ENCODE assay signal across 10 cellular contexts in the genomic region with DNA sequence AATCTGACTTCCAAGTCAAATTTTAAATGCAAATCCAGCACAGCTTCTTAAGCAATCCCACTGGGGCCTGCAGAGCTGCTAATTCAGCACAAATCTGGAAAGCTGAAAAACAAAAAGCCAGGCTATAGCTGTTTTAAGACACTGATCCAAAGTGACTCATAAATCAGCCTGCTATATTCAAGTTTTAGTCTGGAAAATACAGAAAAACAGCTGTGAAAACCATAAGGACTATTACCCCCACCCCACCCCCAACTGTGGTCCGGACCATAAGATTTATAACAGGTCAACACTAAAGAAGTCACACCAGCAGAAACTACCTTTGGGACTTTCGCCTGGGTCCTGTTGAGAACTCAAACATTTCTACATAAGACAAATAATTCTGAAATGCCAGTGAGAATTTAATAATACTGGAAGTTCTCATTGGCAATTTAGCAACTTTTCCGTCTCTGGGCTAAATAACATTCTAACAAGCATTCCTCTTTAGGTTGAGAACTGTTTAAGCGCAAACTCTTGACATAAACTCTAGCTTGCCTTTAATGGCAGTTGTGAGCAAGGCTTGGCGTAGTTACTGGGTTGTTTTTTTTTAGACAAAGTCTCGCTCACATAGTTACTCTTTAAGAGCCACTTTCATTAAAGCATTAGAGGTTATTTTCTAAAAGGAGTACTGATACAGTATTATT. TPM values are rescaled to one million over a fixed set of nuclear protein-coding genes. Genes with fewer than 3 reads are reported as not detected.
A peak's percentile ranks its signal among the peaks of the same experiment; 100 is the strongest.
DNase-seq lines count a peak whose midpoint lies in the region; ATAC-seq and TF ChIP-seq lines count a peak whose summit lies in the region.
"Had no signal": no experiment of that assay in that cellular context is flagged by ENCODE, and none has a peak within 500 bp of the region (broad histone marks: within the 10 kb centered on the region; RNA-seq: fewer than 3 reads in every experiment).

No MANE protein-coding gene starts in this region.

- peaks cover 49% of the 10 kb centered on the region for H3K4me1 Mint-ChIP-seq in mesothelial cell of epicardium

- H3K9me3 Mint-ChIP-seq in mesothelial cell of epicardium, result no peaks in the 10 kb centered on the region

- H3K9ac ChIP-seq in duodenal mucosa (ENCODE audit: low read depth in 1 of 2, low read length in 2 of 2), result peak overlapping the region; percentile 56 to 70

- no peaks in the 10 kb centered on the region for H3K27me3 ChIP-seq in duodenal mucosa (ENCODE audit: control insufficient read depth in 1 of 2, insufficient read depth in 2 of 2, low read length in 2 of 2)
- H3K27me3 ChIP-seq in upper lobe of right lung, result no peaks in the 10 kb centered on the region

- H3K4me3 ChIP-seq in duodenal mucosa (ENCODE audit: low read depth in 1 of 2, low read length in 2 of 2), result peak overlapping the region; percentile 81 to 92
- H3K4me3 ChIP-seq in upper lobe of right lung, result peak overlapping the region; percentile 63

- H3K36me3 ChIP-seq in duodenal mucosa (ENCODE audit: control insufficient read depth in 1 of 2, insufficient read depth in 2 of 2, low read length in 2 of 2) (peaks cover 3 to 6% of the 10 kb centered on the region in 2 donors), upper lobe of right lung (peaks cover 14% of the 10 kb centered on the region)

- no peaks in the 10 kb centered on the region for H3K9me3 ChIP-seq in duodenal mucosa (ENCODE audit: control insufficient read depth in 1 of 2, low read length in 2 of 2)
- no peaks in the 10 kb centered on the region for H3K9me3 ChIP-seq in upper lobe of right lung

- H3K27ac ChIP-seq in duodenal mucosa (ENCODE audit: low read depth, low read length), result peak overlapping the region; percentile 46
- H3K27ac ChIP-seq in upper lobe of right lung, result peak overlapping the region; percentile 92

- peak; percentile 18 for DNase-seq in NCI-H510A treated with DMSO at 0.1 percent for 48 hours (lab: John Stamatoyannopoulos, UW)
- DNase-seq in NCI-H510A (lab: John Stamatoyannopoulos, UW), result no peak
- DNase-seq in mesothelial cell of epicardium (ENCODE audit: low spot score in 2 of 2, unreplicated experiment in 2 of 2), result no peak
- no peak for DNase-seq in upper lobe of right lung
- DNase-seq in cerebellum (ENCODE audit: low spot score), result no peak
- DNase-seq in T-helper 2 cell, result no peak
- DNase-seq in amygdala (lab: John Stamatoyannopoulos, UW), result no peak
- DNase-seq: activated CD4-positive, alpha-beta T cell treated with anti-CD3 and anti-CD28 coated beads for 4 hours had no signal

- ATAC-seq in upper lobe of right lung, result no peak

- H3K4me1 ChIP-seq in duodenal mucosa (ENCODE audit: control insufficient read depth in 1 of 2, insufficient read depth in 2 of 2, low read length in 2 of 2) (peaks cover 3 to 21% of the 10 kb centered on the region in 2 donors), upper lobe of right lung (no peaks in the 10 kb centered on the region)

- peak overlapping the region; percentile 43 for H3K27ac Mint-ChIP-seq in mesothelial cell of epicardium
- H3K27ac Mint-ChIP-seq: B cell had no signal

- intact Hi-C loops in upper lobe of right lung (cut with DNase I), result no loop called here

- peaks cover 13% of the 10 kb centered on the region for H3K36me3 Mint-ChIP-seq in mesothelial cell of epicardium

- H3K27me3 Mint-ChIP-seq in mesothelial cell of epicardium (ENCODE audit: low read depth), result no peaks in the 10 kb centered on the region

- peak overlapping the region; percentile 94 for H3K4me3 Mint-ChIP-seq in mesothelial cell of epicardium
- H3K4me3 Mint-ChIP-seq: B cell had no signal

- no peak for TF ChIP-seq CTCF in mesothelial cell of epicardium (IDR thresholded peaks at IDR 0.05; ENCODE audit: unreplicated experiment)
- TF ChIP-seq CTCF in upper lobe of right lung (IDR thresholded peaks at IDR 0.05), result no peak

RNA-seq across cellular contexts. Expression of a gene that starts 3.3 kb away (rescaled TPM):
- total RNA-seq in mesothelial cell of epicardium (16.2 to 22.3 TPM (median 20.3 TPM) in 3 replicates), upper lobe of right lung (40.5 TPM), cerebellum (48.6 TPM)
- total RNA-seq: B cell had no signal
